ENCODE assay signal across 1 cellular context in the genomic region with DNA sequence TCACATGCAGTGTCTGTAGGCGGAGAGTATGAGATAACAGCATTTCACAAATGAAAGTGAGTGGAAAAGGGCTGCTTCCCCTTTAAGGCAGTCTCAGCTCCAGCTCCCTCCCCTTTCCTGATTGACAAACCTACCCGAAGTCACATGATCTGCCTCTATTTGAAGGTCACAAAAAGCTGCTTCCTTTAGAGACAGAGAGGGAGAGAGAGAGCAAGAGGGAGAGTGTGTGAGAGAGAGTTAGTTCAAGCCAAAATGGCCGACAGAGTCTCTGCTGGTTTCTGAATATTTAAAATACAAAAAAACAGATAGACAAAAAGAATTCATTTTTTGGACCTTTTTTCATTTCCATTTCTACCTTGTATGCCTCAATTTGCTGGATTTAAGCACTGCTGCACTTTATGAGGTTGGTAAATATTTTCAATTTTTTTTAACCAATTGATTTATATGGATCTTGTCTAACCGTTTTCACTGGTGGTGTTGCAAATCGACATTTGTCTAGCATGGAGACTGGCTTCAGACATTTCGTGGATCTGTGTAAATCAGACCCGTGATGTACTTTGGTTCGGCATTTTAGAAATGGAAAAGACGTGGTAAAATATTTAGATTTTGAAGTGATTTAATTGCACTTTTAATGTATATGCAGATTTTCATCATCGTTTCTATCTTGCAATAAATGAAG.
A peak's percentile ranks its signal among the peaks of the same experiment; 100 is the strongest.
TF ChIP-seq lines count a peak whose summit lies in the region.

A gene with protein sequence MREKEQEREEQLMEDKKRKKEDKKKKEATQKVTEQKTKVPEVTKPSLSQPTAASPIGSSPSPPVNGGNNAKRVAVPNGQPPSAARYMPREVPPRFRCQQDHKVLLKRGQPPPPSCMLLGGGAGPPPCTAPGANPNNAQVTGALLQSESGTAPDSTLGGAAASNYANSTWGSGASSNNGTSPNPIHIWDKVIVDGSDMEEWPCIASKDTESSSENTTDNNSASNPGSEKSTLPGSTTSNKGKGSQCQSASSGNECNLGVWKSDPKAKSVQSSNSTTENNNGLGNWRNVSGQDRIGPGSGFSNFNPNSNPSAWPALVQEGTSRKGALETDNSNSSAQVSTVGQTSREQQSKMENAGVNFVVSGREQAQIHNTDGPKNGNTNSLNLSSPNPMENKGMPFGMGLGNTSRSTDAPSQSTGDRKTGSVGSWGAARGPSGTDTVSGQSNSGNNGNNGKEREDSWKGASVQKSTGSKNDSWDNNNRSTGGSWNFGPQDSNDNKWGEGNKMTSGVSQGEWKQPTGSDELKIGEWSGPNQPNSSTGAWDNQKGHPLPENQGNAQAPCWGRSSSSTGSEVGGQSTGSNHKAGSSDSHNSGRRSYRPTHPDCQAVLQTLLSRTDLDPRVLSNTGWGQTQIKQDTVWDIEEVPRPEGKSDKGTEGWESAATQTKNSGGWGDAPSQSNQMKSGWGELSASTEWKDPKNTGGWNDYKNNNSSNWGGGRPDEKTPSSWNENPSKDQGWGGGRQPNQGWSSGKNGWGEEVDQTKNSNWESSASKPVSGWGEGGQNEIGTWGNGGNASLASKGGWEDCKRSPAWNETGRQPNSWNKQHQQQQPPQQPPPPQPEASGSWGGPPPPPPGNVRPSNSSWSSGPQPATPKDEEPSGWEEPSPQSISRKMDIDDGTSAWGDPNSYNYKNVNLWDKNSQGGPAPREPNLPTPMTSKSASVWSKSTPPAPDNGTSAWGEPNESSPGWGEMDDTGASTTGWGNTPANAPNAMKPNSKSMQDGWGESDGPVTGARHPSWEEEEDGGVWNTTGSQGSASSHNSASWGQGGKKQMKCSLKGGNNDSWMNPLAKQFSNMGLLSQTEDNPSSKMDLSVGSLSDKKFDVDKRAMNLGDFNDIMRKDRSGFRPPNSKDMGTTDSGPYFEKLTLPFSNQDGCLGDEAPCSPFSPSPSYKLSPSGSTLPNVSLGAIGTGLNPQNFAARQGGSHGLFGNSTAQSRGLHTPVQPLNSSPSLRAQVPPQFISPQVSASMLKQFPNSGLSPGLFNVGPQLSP (N-terminal part only) (plus strand): TSS at position 188 of the 679 bp plus-strand sequence. CDS start 211 bp downstream, at position 399.

TF ChIP-seq in Ishikawa, 13 proteins besides CTCF, POLR2A, EP300 and RAD21 (continued from another document):
- TF ChIP-seq EGR1 (IDR thresholded peaks at IDR 0.05) = no peak
- no peak for TF ChIP-seq NFIC (IDR thresholded peaks at IDR 0.05)
- TF ChIP-seq TAF1 (IDR thresholded peaks at IDR 0.05; ENCODE audit: low read depth) = peak; percentile 88
TF ChIP-seq in Ishikawa: peak in this region for 5.
